Comparison of ENCODE assay signal across 24 cellular contexts in the genomic region with DNA sequence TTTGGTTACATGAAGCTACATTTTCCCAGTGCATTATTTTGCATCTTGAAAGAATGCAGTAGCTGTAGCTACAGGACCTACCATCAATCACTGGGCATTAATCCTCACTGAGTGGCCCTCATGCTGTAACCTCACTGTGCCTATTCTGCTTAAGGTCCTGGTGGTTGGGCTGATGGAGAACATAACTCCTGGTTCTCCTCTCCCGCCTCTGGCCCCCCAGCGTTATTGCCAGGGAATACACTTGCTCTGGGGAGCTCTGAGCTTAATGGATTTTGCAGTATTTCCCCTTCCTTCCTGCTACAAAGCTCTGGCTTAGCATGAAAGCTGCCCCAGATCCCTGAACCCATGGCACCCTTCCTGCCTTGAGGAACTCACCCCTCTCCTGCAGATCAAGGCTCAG.
DNase-seq lines count a peak whose midpoint lies in the region; ATAC-seq, FAIRE-seq and TF ChIP-seq lines count a peak whose summit lies in the region.
"Had no signal": no experiment of that assay in that cellular context is flagged by ENCODE, and none has a peak within 500 bp of the region (broad histone marks: within the 10 kb centered on the region; RNA-seq: fewer than 3 reads in every experiment).

No MANE protein-coding gene starts in this region.

- H3K4me2 ChIP-seq in HepG2 (ENCODE audit: low read depth, low read length): no peak overlapping the region

- H3K27ac ChIP-seq in HepG2 (ENCODE audit: extremely low read length, insufficient read depth, low read length): no peak overlapping the region
- H3K27ac ChIP-seq in right lobe of liver: no peak overlapping the region
- peak overlapping the region; percentile 73 for H3K27ac ChIP-seq in brain microvascular endothelial cell
- H3K27ac ChIP-seq: SJSA1 had no signal

- CTCF ChIA-PET in HepG2 (lab: Yijun Ruan, JAX; ENCODE audit: low intra/inter-chr PET ratio, low total read pairs): no interaction called here

- DNase-seq in HepG2 (ENCODE audit: low spot score) (no peak), right lobe of liver (no peak), brain microvascular endothelial cell (no peak), islet precursor cell (peak; percentile 64), NCI-H2196 (lab: John Stamatoyannopoulos, UW; ENCODE audit: unreplicated experiment) (no peak), NCI-H2227 (lab: John Stamatoyannopoulos, UW; ENCODE audit: unreplicated experiment) (no peak), foreskin melanocyte (no peak)
- DNase-seq: activated CD4-positive, alpha-beta T cell treated with anti-CD3 and anti-CD28 coated beads for 36 hours; activated CD8-positive, alpha-beta memory T cell treated with anti-CD3 and anti-CD28 coated beads for 24 hours; activated T-cell treated with anti-CD3 and anti-CD28 coated beads, Interleukin-2, amount 50 U/mL, for 1 hour; naive B cell; NCI-H2081 treated with DMSO at 0.1 percent for 48 hours; NCI-H510A; NK-92 treated with Interleukin-12 subunit alpha and Interleukin-12 subunit beta, amount 100 ng/mL, for 24 hours; occipital lobe; stimulated activated CD8-positive, alpha-beta memory T cell treated with anti-CD3 and anti-CD28 coated beads, Interleukin-4, amount 100 ng/mL, for 48 hours; stomach; transverse colon had no signal

- TF ChIP-seq EP300 in HepG2 (IDR thresholded peaks at IDR 0.05; ENCODE audit: low read depth in 2 of 2, low read length in 2 of 2) (no peak), HepG2 (CRISPR knock-in tag; IDR thresholded peaks at IDR 0.05; ENCODE audit: borderline replicate concordance) (no peak)

- TF ChIP-seq POLR2A in HepG2 (IDR thresholded peaks at IDR 0.05; ENCODE audit: insufficient read depth in 1 of 2, low read depth in 2 of 2, low read length in 2 of 2): no peak
- no peak for TF ChIP-seq POLR2A in right lobe of liver (IDR thresholded peaks at IDR 0.05)

- H3K4me3 ChIP-seq in HepG2 (replicated peaks in 1 of 3; ENCODE audit: insufficient read depth in 1 of 3, low read depth in 2 of 3, low read length in 3 of 3): no peak overlapping the region
- H3K4me3 ChIP-seq in right lobe of liver: no peak overlapping the region
- no peak overlapping the region for H3K4me3 ChIP-seq in brain microvascular endothelial cell (ENCODE audit: low read depth, low read length)
- H3K4me3 ChIP-seq: SJSA1, stomach, transverse colon had no signal

- 0% methylated on average over 1 of the region's 2 CpGs for WGBS in HepG2 (ENCODE audit: low lambda C conversion rate)
- WGBS in right lobe of liver (ENCODE audit: insufficient coverage, low coverage, low lambda C conversion rate, missing lambda C conversion rate): no CpG with 5 or more reads among the region's 2 CpGs

- POLR2A ChIA-PET in HepG2 (lab: Yijun Ruan, JAX): no interaction called here

- H3K4me1 ChIP-seq in HepG2 (ENCODE audit: insufficient read depth, low read length) (no peaks in the 10 kb centered on the region), right lobe of liver (peaks cover 0 to under 1% (median 0%) of the 10 kb centered on the region in 4 donors)
- H3K4me1 ChIP-seq: SJSA1 had no signal

- H3K36me3 ChIP-seq in HepG2 (replicated peaks in 1 of 2; ENCODE audit: control insufficient read depth in 1 of 2, insufficient read depth in 2 of 2, low read length in 2 of 2): no peaks in the 10 kb centered on the region
- H3K36me3 ChIP-seq in right lobe of liver: no peaks in the 10 kb centered on the region
- H3K36me3 ChIP-seq in brain microvascular endothelial cell (replicated peaks): no peaks in the 10 kb centered on the region
- H3K36me3 ChIP-seq: SJSA1, stomach, transverse colon had no signal

- no peak overlapping the region for H2AFZ ChIP-seq in HepG2 (ENCODE audit: low read length)

- BruUV-seq in HepG2 (replicated peaks; lab: Mats Ljungman, UMichigan): no TSS peak

- TF ChIP-seq CTCF in HepG2 (CRISPR knock-in tag; IDR thresholded peaks at IDR 0.05): no peak
- TF ChIP-seq CTCF in right lobe of liver (IDR thresholded peaks at IDR 0.05): no peak
- no peak for TF ChIP-seq CTCF in brain microvascular endothelial cell (IDR thresholded peaks at IDR 0.05; ENCODE audit: low read depth, low read length, missing control alignments)

- ATAC-seq in HepG2 (peak; percentile 78), right lobe of liver (no peak), HG03139 (IDR thresholded peaks at IDR 0.05; ENCODE audit: unreplicated experiment) (no peak)
- ATAC-seq: activated CD4-positive, alpha-beta T cell treated with anti-CD3 and anti-CD28 coated beads for 36 hours had no signal

- TF ChIP-seq RAD21 in HepG2 (CRISPR knock-in tag; IDR thresholded peaks at IDR 0.05): no peak

- H3K9me3 ChIP-seq in HepG2 (ENCODE audit: low read length) (no peaks in the 10 kb centered on the region), right lobe of liver (no peaks in the 10 kb centered on the region)
- H3K9me3 ChIP-seq: SJSA1, stomach, transverse colon had no signal

- 0 out of 5 replicates have a peak, but pooled peaks cover 0 to 5% of the 10 kb centered on the region in 2 experiments for H3K27me3 ChIP-seq in HepG2 (ENCODE audit: control insufficient read depth in 1 of 2, insufficient read depth in 2 of 2, low read length in 2 of 2)
- H3K27me3 ChIP-seq in right lobe of liver: no peaks in the 10 kb centered on the region
- no peaks in the 10 kb centered on the region for H3K27me3 ChIP-seq in brain microvascular endothelial cell (replicated peaks)
- H3K27me3 ChIP-seq: SJSA1, stomach, transverse colon had no signal

- no peaks in the 10 kb centered on the region for H3K79me2 ChIP-seq in HepG2 (ENCODE audit: insufficient read depth, low read length)

- intact Hi-C loops in HepG2 (cut with micrococcal nuclease; ENCODE audit: unreplicated experiment): no loop called here
- intact Hi-C loops in right lobe of liver (cut with DNase I): no loop called here

- H4K20me1 ChIP-seq in HepG2 (ENCODE audit: insufficient read depth, low read length): no peaks in the 10 kb centered on the region

- no peak overlapping the region for H3K9ac ChIP-seq in HepG2 (ENCODE audit: insufficient read depth, low read depth, low read length)

- in situ Hi-C loops in HepG2 (cut with HindIII; ENCODE audit: extremely low pct_ligation_motif_present, low pct_unique_long_range_greater_than_20kb) (no loop called here), brain microvascular endothelial cell (cut with HindIII; ENCODE audit: low pct_ligation_motif_present, low sequenced_read_pairs) (no loop called here)

- FAIRE-seq in HepG2 (lab: Jason Lieb, UNC): no peak
- FAIRE-seq: A204.1, colon, endometrium, RCC 7860 had no signal

TF ChIP-seq in HepG2, 621 proteins besides CTCF, POLR2A, EP300 and RAD21:
- TF ChIP-seq, protein P1, sequence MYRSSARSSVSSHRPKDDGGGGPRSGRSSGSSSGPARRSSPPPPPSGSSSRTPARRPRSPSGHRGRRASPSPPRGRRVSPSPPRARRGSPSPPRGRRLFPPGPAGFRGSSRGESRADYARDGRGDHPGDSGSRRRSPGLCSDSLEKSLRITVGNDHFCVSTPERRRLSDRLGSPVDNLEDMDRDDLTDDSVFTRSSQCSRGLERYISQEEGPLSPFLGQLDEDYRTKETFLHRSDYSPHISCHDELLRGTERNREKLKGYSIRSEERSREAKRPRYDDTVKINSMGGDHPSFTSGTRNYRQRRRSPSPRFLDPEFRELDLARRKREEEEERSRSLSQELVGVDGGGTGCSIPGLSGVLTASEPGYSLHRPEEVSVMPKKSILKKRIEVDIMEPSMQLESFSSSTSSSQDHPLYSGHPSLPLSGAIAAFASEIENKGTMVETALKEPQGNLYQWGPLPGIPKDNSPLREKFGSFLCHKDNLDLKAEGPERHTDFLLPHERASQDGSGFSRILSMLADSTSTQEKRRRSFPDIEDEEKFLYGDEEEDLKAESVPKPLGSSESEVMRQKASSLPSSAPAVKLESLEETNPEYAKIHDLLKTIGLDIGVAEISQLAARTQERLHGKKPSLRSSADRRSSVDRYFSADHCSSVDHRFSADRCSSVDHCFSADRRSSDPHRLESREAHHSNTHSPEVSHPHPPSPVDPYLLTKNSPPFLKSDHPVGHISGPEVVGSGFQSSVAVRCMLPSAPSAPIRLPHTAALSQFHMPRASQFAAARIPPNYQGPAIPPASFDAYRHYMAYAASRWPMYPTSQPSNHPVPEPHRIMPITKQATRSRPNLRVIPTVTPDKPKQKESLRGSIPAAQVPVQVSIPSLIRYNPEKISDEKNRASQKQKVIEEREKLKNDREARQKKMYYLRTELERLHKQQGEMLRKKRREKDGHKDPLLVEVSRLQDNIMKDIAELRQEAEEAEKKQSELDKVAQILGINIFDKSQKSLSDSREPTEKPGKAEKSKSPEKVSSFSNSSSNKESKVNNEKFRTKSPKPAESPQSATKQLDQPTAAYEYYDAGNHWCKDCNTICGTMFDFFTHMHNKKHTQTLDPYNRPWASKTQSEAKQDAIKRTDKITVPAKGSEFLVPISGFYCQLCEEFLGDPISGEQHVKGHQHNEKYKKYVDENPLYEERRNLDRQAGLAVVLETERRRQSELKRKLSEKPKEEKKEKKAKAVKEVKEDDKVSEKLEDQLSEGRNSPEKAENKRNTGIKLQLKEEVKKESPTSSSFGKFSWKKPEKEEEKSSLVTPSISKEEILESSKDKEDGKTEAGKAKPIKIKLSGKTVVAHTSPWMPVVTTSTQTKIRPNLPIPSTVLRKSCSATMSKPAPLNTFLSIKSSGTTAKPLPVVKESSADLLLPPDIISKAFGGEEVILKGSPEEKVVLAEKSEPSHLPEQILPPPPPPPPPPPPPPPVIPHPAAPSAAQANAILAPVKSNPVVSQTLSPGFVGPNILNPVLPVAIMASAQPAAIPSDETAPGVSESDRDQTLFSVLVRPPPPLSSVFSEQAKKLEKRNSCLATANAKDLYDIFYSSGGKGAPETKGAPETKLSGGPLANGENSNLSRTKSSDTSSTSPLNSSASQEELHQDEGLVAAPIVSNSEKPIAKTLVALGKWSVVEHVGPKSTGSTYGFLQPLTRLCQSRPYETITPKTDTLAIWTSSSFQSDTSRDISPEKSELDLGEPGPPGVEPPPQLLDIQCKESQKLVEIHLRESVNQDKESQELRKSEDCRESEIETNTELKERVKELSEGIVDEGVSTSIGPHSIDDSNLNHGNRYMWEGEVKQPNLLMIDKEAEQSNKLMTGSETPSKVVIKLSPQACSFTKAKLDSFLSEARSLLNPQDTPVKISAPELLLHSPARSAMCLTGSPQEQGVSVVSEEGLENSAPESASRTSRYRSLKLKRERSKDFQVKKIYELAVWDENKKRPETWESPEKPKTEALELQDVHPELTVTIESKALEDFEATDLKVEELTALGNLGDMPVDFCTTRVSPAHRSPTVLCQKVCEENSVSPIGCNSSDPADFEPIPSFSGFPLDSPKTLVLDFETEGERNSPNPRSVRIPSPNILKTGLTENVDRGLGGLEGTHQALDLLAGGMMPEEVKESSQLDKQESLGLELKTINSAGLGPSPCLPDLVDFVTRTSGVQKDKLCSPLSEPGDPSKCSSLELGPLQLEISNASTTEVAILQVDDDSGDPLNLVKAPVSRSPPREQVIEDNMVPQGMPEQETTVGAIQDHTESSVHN (CRISPR knock-in tag; IDR thresholded peaks at IDR 0.05): no peak
- TF ChIP-seq RFX5 (IDR thresholded peaks at IDR 0.05; ENCODE audit: low read depth, low read length) (no peak), KLF13 (CRISPR knock-in tag; IDR thresholded peaks at IDR 0.05) (no peak)
